ENCODE assay signal across 1 cellular context in genomic region chr1:230426246-230427101, GRCh38.
TF ChIP-seq lines count a peak whose summit lies in the region.

TSS of gene PGBD5 (minus strand) at chr1:230426332. CDS start at chr1:230425928, 404 bp downstream.

TF ChIP-seq in HEK293, 187 proteins besides CTCF, POLR2A, EP300 and RAD21 (continued from another document):
- TF ChIP-seq ZNF639 (tag by site-specific recombination; IDR thresholded peaks at IDR 0.05) (0 out of 2 replicates have a peak, but pooled peaks have one; percentile 36), WT1 (tag by site-specific recombination; IDR thresholded peaks at IDR 0.05) (0 out of 2 replicates have a peak, but pooled peaks have one; percentile 28), ZIC2 (tag by site-specific recombination; IDR thresholded peaks at IDR 0.05) (peak; percentile 87), ZSCAN30 (tag by site-specific recombination; IDR thresholded peaks at IDR 0.05) (peak; percentile 76; the same call in 1 of the 2 replicates), BCL11A (tag by site-specific recombination; IDR thresholded peaks at IDR 0.05; ENCODE audit: low read depth) (peak; percentile 35; the same call in 1 of the 2 replicates), ZBTB7A (tag by site-specific recombination; IDR thresholded peaks at IDR 0.05; ENCODE audit: low read depth) (0 out of 2 replicates have a peak, but pooled peaks have one; percentile 43), SP2 (tag by site-specific recombination; IDR thresholded peaks at IDR 0.05) (peak; percentile 68), ZNF274 (IDR thresholded peaks at IDR 0.05; ENCODE audit: low read length) (no peak), ZNF274 (tag by site-specific recombination; IDR thresholded peaks at IDR 0.05; ENCODE audit: borderline replicate concordance) (no peak), ZNF600 (tag by site-specific recombination; IDR thresholded peaks at IDR 0.05) (peak; percentile 85), KLF7 (tag by site-specific recombination; IDR thresholded peaks at IDR 0.05; ENCODE audit: borderline replicate concordance) (peak; percentile 24; the same call in 1 of the 2 replicates), PRDM10 (tag by site-specific recombination; IDR thresholded peaks at IDR 0.05) (peak; percentile 65), ZNF692 (tag by site-specific recombination; IDR thresholded peaks at IDR 0.05) (peak; percentile 79), ZNF501 (tag by site-specific recombination; IDR thresholded peaks at IDR 0.05) (0 out of 2 replicates have a peak, but pooled peaks have one; percentile 50), KLF8 (tag by site-specific recombination; IDR thresholded peaks at IDR 0.05) (peak; percentile 66; the same call in 1 of the 2 replicates), ZNF112 (tag by site-specific recombination; IDR thresholded peaks at IDR 0.05) (no peak), MYNN (tag by site-specific recombination; IDR thresholded peaks at IDR 0.05; ENCODE audit: borderline replicate concordance) (no peak), ZNF335 (tag by site-specific recombination; conservative IDR thresholded peaks at IDR 0.05) (peak; percentile 92), ZNF184 (tag by site-specific recombination; IDR thresholded peaks at IDR 0.05) (0 out of 2 replicates have a peak, but pooled peaks have one; percentile 32), ZNF623 (tag by site-specific recombination; IDR thresholded peaks at IDR 0.05) (no peak), ZNF521 (tag by site-specific recombination; IDR thresholded peaks at IDR 0.05) (no peak), HOXA7 (CRISPR knock-in tag; IDR thresholded peaks at IDR 0.05; ENCODE audit: borderline replicate concordance) (peak; percentile 87; the same call in 1 of the 2 replicates), ZNF76 (tag by site-specific recombination; IDR thresholded peaks at IDR 0.05; ENCODE audit: borderline replicate concordance, low read depth) (peak; percentile 45; the same call in 1 of the 2 replicates), FEZF1 (tag by site-specific recombination; IDR thresholded peaks at IDR 0.05) (no peak), ZBTB49 (tag by site-specific recombination; IDR thresholded peaks at IDR 0.05; ENCODE audit: low read depth) (no peak), ZEB2 (tag by site-specific recombination; IDR thresholded peaks at IDR 0.05) (peak; percentile 83), ZNF10 (tag by site-specific recombination; IDR thresholded peaks at IDR 0.05) (peak; percentile 10; the same call in 1 of the 2 replicates), ZNF558 (tag by site-specific recombination; IDR thresholded peaks at IDR 0.05) (no peak), ZNF777 (tag by site-specific recombination; IDR thresholded peaks at IDR 0.05; ENCODE audit: borderline replicate concordance) (no peak), ZNF660 (tag by site-specific recombination; IDR thresholded peaks at IDR 0.05) (no peak), INSM2 (tag by site-specific recombination; IDR thresholded peaks at IDR 0.05) (peak; percentile 47; the same call in 1 of the 2 replicates), ZNF2 (tag by site-specific recombination; IDR thresholded peaks at IDR 0.05) (no peak; the same call in 1 of the 2 replicates), ZNF341 (tag by site-specific recombination; IDR thresholded peaks at IDR 0.05; ENCODE audit: low read depth) (peak; percentile 60; the same call in 1 of the 2 replicates), ZNF843 (tag by site-specific recombination; IDR thresholded peaks at IDR 0.05) (0 out of 2 replicates have a peak, but pooled peaks have one; percentile 32)
